In genomic region chr17:15247891-15248529, GRCh38 we compare ENCODE assay signal across 9 cellular contexts. TPM values are rescaled to one million over a fixed set of nuclear protein-coding genes. Genes with fewer than 3 reads are reported as not detected.
DNase-seq lines count a peak whose midpoint lies in the region; TF ChIP-seq lines count a peak whose summit lies in the region.
"Had no signal": no experiment of that assay in that cellular context is flagged by ENCODE, and none has a peak within 500 bp of the region (broad histone marks: within the 10 kb centered on the region; RNA-seq: fewer than 3 reads in every experiment).

No MANE protein-coding gene starts in this region.

- H3K4me3 ChIP-seq in BJ (ENCODE audit: low read depth, low read length) (no peak overlapping the region), LNCaP clone FGC (ENCODE audit: low read depth, low read length) (no peak overlapping the region), liver (ENCODE audit: low read depth in 1 of 3, low read length in 3 of 3) (no peak overlapping the region), vagina (no peak overlapping the region)

- intact Hi-C loops in vagina (cut with DNase I) = no loop called here

- TF ChIP-seq POLR2A in vagina (IDR thresholded peaks at IDR 0.05) = no peak

- CTCF ChIA-PET in BJ (lab: Yijun Ruan, JAX) = interaction anchor here (0.6 to 3.5 kb wide), 10 partner anchors 10 to 266 kb away, joined by 3 to 29 read pairs (median 6); no protein-coding TSS in a partner anchor

- peak; percentile 8 to 51 for TF ChIP-seq RAD21 in liver (IDR thresholded peaks at IDR 0.05)

- WGBS in liver = 95% methylated on average over 8 of the region's 8 CpGs

- H3K27ac ChIP-seq in liver (ENCODE audit: low read depth in 1 of 2, low read length in 2 of 2) (no peak overlapping the region), vagina (no peak overlapping the region)

- H3K4me1 ChIP-seq in liver (ENCODE audit: control insufficient read depth in 4 of 4, insufficient read depth in 4 of 4, low read length in 3 of 4) (no peaks in the 10 kb centered on the region), vagina (peaks cover 74% of the 10 kb centered on the region)

- DNase-seq in BJ (ENCODE audit: low read depth) = no peak
- no peak for DNase-seq in LNCaP clone FGC (ENCODE audit: low read depth)
- DNase-seq in cerebellum (ENCODE audit: low spot score) = peak; percentile 35
- DNase-seq in vagina (ENCODE audit: extremely low spot score in 2 of 2) = no peak
- DNase-seq in NCI-H2196 treated with DMSO at 0.1 percent for 48 hours (lab: John Stamatoyannopoulos, UW; ENCODE audit: unreplicated experiment) = no peak
- no peak for DNase-seq in amniotic stem cell (lab: John Stamatoyannopoulos, UW)
- no peak for DNase-seq in NCI-H187 (lab: John Stamatoyannopoulos, UW)
- DNase-seq: retina had no signal

- TF ChIP-seq CTCF in BJ (IDR thresholded peaks at IDR 0.05; ENCODE audit: insufficient read depth, low read depth, low read length) (peak; percentile 42; the same call in 1 of the 2 replicates), LNCaP clone FGC (IDR thresholded peaks at IDR 0.05; ENCODE audit: control insufficient read depth, extremely low read depth, insufficient read depth) (peak; percentile 62), liver (IDR thresholded peaks at IDR 0.05; ENCODE audit: low read depth, low read length, missing input control) (no peak), vagina (IDR thresholded peaks at IDR 0.05) (no peak)

- H3K9me3 ChIP-seq in liver (ENCODE audit: control insufficient read depth in 4 of 4, low read length in 3 of 4) = no peaks in the 10 kb centered on the region
- no peaks in the 10 kb centered on the region for H3K9me3 ChIP-seq in vagina

- H3K9ac ChIP-seq in liver (ENCODE audit: low read depth in 1 of 2, low read length in 2 of 2) = no peak overlapping the region

- H3K27me3 ChIP-seq in BJ (ENCODE audit: control insufficient read depth, insufficient read depth, low read length) (no peaks in the 10 kb centered on the region), liver (ENCODE audit: control insufficient read depth in 4 of 4, insufficient read depth in 4 of 4, low read length in 3 of 4) (no peaks in the 10 kb centered on the region), vagina (no peaks in the 10 kb centered on the region)

- peaks cover 10% of the 10 kb centered on the region for H3K36me3 ChIP-seq in BJ (ENCODE audit: control insufficient read depth, insufficient read depth, low read length)
- no peaks in the 10 kb centered on the region for H3K36me3 ChIP-seq in liver (ENCODE audit: control insufficient read depth in 4 of 4, insufficient read depth in 3 of 4, low read depth in 1 of 4, low read length in 3 of 4)
- peaks cover 0 to 18% of the 10 kb centered on the region in 2 donors for H3K36me3 ChIP-seq in vagina

- POLR2A ChIA-PET in BJ (lab: Charles Lee) = no interaction called here

TF ChIP-seq in liver, 16 proteins besides CTCF, POLR2A, EP300 and RAD21:
- no peak for TF ChIP-seq MAX (IDR thresholded peaks at IDR 0.05)
- TF ChIP-seq ZBTB33 (IDR thresholded peaks at IDR 0.05) = no peak
- TF ChIP-seq TAF1 (conservative IDR thresholded peaks at IDR 0.05) = no peak
- no peak for TF ChIP-seq FOXA1 (IDR thresholded peaks at IDR 0.05)
- TF ChIP-seq YY1 (IDR thresholded peaks at IDR 0.05) = no peak
- no peak for TF ChIP-seq HNF4A (conservative IDR thresholded peaks at IDR 0.05)
- no peak for TF ChIP-seq FOXA2 (IDR thresholded peaks at IDR 0.05)
- TF ChIP-seq, protein P1, sequence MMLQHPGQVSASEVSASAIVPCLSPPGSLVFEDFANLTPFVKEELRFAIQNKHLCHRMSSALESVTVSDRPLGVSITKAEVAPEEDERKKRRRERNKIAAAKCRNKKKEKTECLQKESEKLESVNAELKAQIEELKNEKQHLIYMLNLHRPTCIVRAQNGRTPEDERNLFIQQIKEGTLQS (IDR thresholded peaks at IDR 0.05) = no peak

RNA-seq across cellular contexts. Expression of gene PMP22, which starts 17.1 kb away (rescaled TPM):
- 122 and 208 TPM in 2 replicates for polyA plus RNA-seq in BJ (2011; rRNA removed)
- 129 and 191 TPM in 2 replicates for polyA minus RNA-seq in BJ (2011; rRNA and poly(A)+ RNA removed)
- total RNA-seq in cerebellum = 20.4 TPM
- total RNA-seq in liver = 1 to 10 TPM; 3.2 to 6.2 TPM
- 1 to 10 TPM; 5.2 to 9.1 TPM for polyA plus RNA-seq in liver
- 246 TPM for total RNA-seq in vagina

Comparison
In these comparisons a context has a peak if more than half of its experiments do, and no peak if none do; other contexts are left out.
1. CTCF ChIP-seq: peak in BJ (single experiment) and LNCaP clone FGC (single experiment); none in liver (single experiment) and vagina (0 of 3).
2. RNA of gene PMP22, which starts 17.1 kb away (total RNA-seq): 246 TPM in vagina (single experiment); 20.4 TPM in cerebellum (single experiment) and 3.2 to 6.2 TPM in liver; every median in the first group is over 10 times any median in the second.